Comparison of ENCODE assay signal across 27 cellular contexts in the genomic region with DNA sequence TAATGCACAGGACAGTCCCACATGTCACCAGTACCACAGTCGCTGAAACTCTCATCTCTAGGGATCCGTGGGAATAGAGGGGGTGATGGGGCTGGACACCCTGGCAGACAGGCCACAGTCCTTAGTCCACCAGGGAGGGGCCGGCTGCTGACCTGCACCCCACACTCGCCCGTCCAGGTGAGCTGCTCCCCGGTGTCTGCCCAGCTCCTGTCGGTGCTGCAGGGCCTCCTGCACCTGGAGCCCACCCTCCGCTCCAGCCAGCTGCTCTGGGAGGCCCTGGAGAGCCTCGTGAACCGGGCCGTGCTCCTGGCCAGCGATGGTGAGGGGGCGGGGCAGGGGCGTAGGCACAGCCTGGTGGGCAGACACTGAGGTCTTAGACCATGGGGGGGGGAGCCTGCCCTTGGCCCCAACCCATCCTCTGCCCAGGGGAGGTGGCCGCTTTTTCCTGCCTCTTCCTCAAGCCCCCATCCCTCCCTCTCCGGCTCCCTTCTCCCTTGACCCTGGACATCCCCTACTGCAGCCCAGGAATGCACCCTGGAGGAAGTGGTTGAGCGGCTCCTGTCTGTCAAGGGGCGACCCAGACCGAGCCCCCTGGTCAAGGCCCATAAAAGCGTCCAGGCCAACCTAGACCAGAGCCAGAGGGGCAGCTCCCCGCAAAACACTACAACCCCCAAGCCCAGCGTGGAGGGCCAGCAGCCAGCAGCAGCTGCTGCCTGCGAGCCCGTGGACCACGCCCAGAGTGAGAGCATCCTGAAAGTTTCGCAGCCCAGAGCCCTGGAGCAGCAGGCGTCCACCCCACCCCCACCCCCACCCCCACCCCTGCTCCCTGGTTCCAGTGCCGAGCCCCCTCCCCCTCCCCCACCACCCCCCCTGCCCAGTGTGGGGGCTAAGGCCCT. TPM values are rescaled to one million over a fixed set of nuclear protein-coding genes. Genes with fewer than 3 reads are reported as not detected.
DNase-seq lines count a peak whose midpoint lies in the region; ATAC-seq and TF ChIP-seq lines count a peak whose summit lies in the region.
"Had no signal": no experiment of that assay in that cellular context is flagged by ENCODE, and none has a peak within 500 bp of the region (broad histone marks: within the 10 kb centered on the region; RNA-seq: fewer than 3 reads in every experiment).

No MANE protein-coding gene starts in this region.

- H3K14ac ChIP-seq in IMR-90 (replicated peaks; ENCODE audit: low read depth, low read length), result no peak overlapping the region

- no peak overlapping the region for H3K56ac ChIP-seq in IMR-90 (ENCODE audit: extremely low read depth, insufficient read depth, low read length)

- no peak overlapping the region for H3K27ac Mint-ChIP-seq in stimulated activated effector memory CD8-positive, alpha-beta T cell treated with anti-CD3 and anti-CD28 coated beads, Interleukin-12 subunit alpha, Interleukin-12 subunit beta, amount 100 ng/mL, for 72 hours
- H3K27ac Mint-ChIP-seq in Calu3 (ENCODE audit: unreplicated experiment), result no peak overlapping the region
- H3K27ac Mint-ChIP-seq: activated T-cell treated with anti-CD3 and anti-CD28 coated beads, Interleukin-2, amount 50 U/mL, for 72 hours; brain; CD4-positive, alpha-beta memory T cell; nephron progenitor cell had no signal

- no peak overlapping the region for H3K4ac ChIP-seq in IMR-90 (ENCODE audit: low read depth, low read length)

- H2BK5ac ChIP-seq in IMR-90 (ENCODE audit: low read depth, low read length, poor library complexity, severe bottlenecking), result no peak overlapping the region

- H3K9ac ChIP-seq in IMR-90 (ENCODE audit: low read depth, low read length), result no peak overlapping the region

- CTCF ChIA-PET in IMR-90 (lab: Yijun Ruan, JAX), result no interaction called here
- CTCF ChIA-PET in Calu3 (lab: Charles Lee), result interaction anchor here (0.6 kb wide), 1 partner anchor 213 kb away, joined by 3 read pairs; no protein-coding TSS in a partner anchor

- H3K36me3 ChIP-seq in BE2C, result peaks cover 23% of the 10 kb centered on the region
- H3K36me3 ChIP-seq in IMR-90 (ENCODE audit: control insufficient read depth, insufficient read depth, low read length), result peaks cover 66% of the 10 kb centered on the region
- H3K36me3 ChIP-seq: ovary had no signal

- POLR2A ChIA-PET in IMR-90 (lab: Charles Lee; ENCODE audit: unreplicated experiment), result no interaction called here

- H2AFZ ChIP-seq in IMR-90 (replicated peaks; ENCODE audit: low read length, poor library complexity), result peak overlapping the region; percentile 14

- no peak overlapping the region for H3K23ac ChIP-seq in IMR-90 (ENCODE audit: low read depth, low read length)

- DNase-seq in 8988T (peak; percentile 79), BE2C (peak; percentile 65), IMR-90 (no peak), foreskin fibroblast (peak; percentile 24 to 67), kidney tubule cell (ENCODE audit: low spot score) (no peak), posterior vena cava (ENCODE audit: low spot score) (no peak), Calu3 (no peak)
- no peak for DNase-seq in stimulated activated effector memory CD8-positive, alpha-beta T cell treated with anti-CD3 and anti-CD28 coated beads, Interleukin-12 subunit alpha, Interleukin-12 subunit beta, amount 100 ng/mL, for 72 hours (ENCODE audit: low spot score in 2 of 2)
- DNase-seq: activated CD4-positive, alpha-beta T cell treated with anti-CD3 and anti-CD28 coated beads, Interleukin-2, amount 50 U/mL, for 4 hours; activated naive CD4-positive, alpha-beta T cell; activated T-cell treated with anti-CD3 and anti-CD28 coated beads, Interleukin-2, amount 50 U/mL, for 72 hours; adrenal gland; CD4-positive, alpha-beta memory T cell; cerebellar nuclear complex; DMS79; GF-D8; HCEC 1CT; KBM-7; MG63; NCI-H2171 treated with DMSO at 0.1 percent for 48 hours; NCI-H524; nephron progenitor cell; ovary; spleen; T-helper 1 cell had no signal

- TF ChIP-seq RAD21 in IMR-90 (IDR thresholded peaks at IDR 0.05; ENCODE audit: low read length), result no peak

- H3K36me3 Mint-ChIP-seq in stimulated activated effector memory CD8-positive, alpha-beta T cell treated with anti-CD3 and anti-CD28 coated beads, Interleukin-12 subunit alpha, Interleukin-12 subunit beta, amount 100 ng/mL, for 72 hours, result peaks cover 8% of the 10 kb centered on the region
- H3K36me3 Mint-ChIP-seq in Calu3 (ENCODE audit: insufficient read depth, unreplicated experiment), result peaks cover 71% of the 10 kb centered on the region

- H3K27me3 Mint-ChIP-seq in Calu3 (ENCODE audit: unreplicated experiment), result no peaks in the 10 kb centered on the region
- H3K27me3 Mint-ChIP-seq: brain; CD4-positive, alpha-beta memory T cell had no signal

- no peaks in the 10 kb centered on the region for H3K9me3 Mint-ChIP-seq in stimulated activated effector memory CD8-positive, alpha-beta T cell treated with anti-CD3 and anti-CD28 coated beads, Interleukin-12 subunit alpha, Interleukin-12 subunit beta, amount 100 ng/mL, for 72 hours
- no peaks in the 10 kb centered on the region for H3K9me3 Mint-ChIP-seq in Calu3 (ENCODE audit: low read depth, unreplicated experiment)
- H3K9me3 Mint-ChIP-seq: activated T-cell treated with anti-CD3 and anti-CD28 coated beads, Interleukin-2, amount 50 U/mL, for 72 hours; CD4-positive, alpha-beta memory T cell had no signal

- H3K4me1 ChIP-seq in BE2C (peaks cover 3% of the 10 kb centered on the region), IMR-90 (ENCODE audit: control insufficient read depth, insufficient read depth, low read length) (peaks cover 4% of the 10 kb centered on the region; the same call in 1 of the 2 replicates)
- H3K4me1 ChIP-seq: adrenal gland had no signal

- H2BK120ac ChIP-seq in IMR-90 (ENCODE audit: low read depth, low read length), result no peak overlapping the region

- no peak overlapping the region for H2BK15ac ChIP-seq in IMR-90 (ENCODE audit: low read depth, low read length)

- no peaks in the 10 kb centered on the region for H3K9me3 ChIP-seq in BE2C
- no peaks in the 10 kb centered on the region for H3K9me3 ChIP-seq in IMR-90 (ENCODE audit: control insufficient read depth, insufficient read depth, low read length)
- H3K9me3 ChIP-seq: adrenal gland, MG63, ovary, right atrium auricular region, spleen had no signal

- no peak overlapping the region for H2BK20ac ChIP-seq in IMR-90 (ENCODE audit: low read depth, low read length)

- no peak overlapping the region for H3K4me2 ChIP-seq in IMR-90 (ENCODE audit: low read depth, low read length)

- H2AK9ac ChIP-seq in IMR-90 (replicated peaks; ENCODE audit: low read depth, low read length, poor library complexity), result peak overlapping the region; percentile 85

- no peak overlapping the region for H4K5ac ChIP-seq in IMR-90 (ENCODE audit: low read depth, low read length)

- no peak overlapping the region for H3K4me3 Mint-ChIP-seq in stimulated activated effector memory CD8-positive, alpha-beta T cell treated with anti-CD3 and anti-CD28 coated beads, Interleukin-12 subunit alpha, Interleukin-12 subunit beta, amount 100 ng/mL, for 72 hours
- H3K4me3 Mint-ChIP-seq in Calu3 (ENCODE audit: low read depth, unreplicated experiment), result no peak overlapping the region
- H3K4me3 Mint-ChIP-seq: activated T-cell treated with anti-CD3 and anti-CD28 coated beads, Interleukin-2, amount 50 U/mL, for 72 hours; brain; CD4-positive, alpha-beta memory T cell; nephron progenitor cell had no signal

- in situ Hi-C loops in IMR-90 (cut with MboI; ENCODE audit: low sequenced_read_pairs), result loop anchor here (5.0 kb wide), 1 partner anchor 50 kb away; no protein-coding TSS in a partner anchor

- H3K4me3 ChIP-seq in BE2C (ENCODE audit: low read depth, low read length), result no peak overlapping the region
- no peak overlapping the region for H3K4me3 ChIP-seq in IMR-90 (ENCODE audit: insufficient read depth, low read depth, low read length)
- H3K4me3 ChIP-seq in foreskin fibroblast (ENCODE audit: low read depth in 1 of 2, low read length in 2 of 2), result no peak overlapping the region
- H3K4me3 ChIP-seq: adrenal gland, MG63, ovary, right atrium auricular region, spleen had no signal

- no peak for TF ChIP-seq CTCF in BE2C (IDR thresholded peaks at IDR 0.05; ENCODE audit: low read depth, low read length)
- TF ChIP-seq CTCF in IMR-90 (conservative IDR thresholded peaks at IDR 0.05; ENCODE audit: low read depth, low read length), result no peak
- no peak for TF ChIP-seq CTCF in foreskin fibroblast (IDR thresholded peaks at IDR 0.05; ENCODE audit: low read depth, low read length)
- no peak for TF ChIP-seq CTCF in Calu3 (IDR thresholded peaks at IDR 0.05; ENCODE audit: unreplicated experiment)

- no peaks in the 10 kb centered on the region for H3K9me1 ChIP-seq in IMR-90 (ENCODE audit: insufficient read depth, low read length)

- 51% methylated on average over 4 of the region's 28 CpGs; no CpG with 5 or more reads in 1 of the 2 experiments for WGBS in IMR-90 (ENCODE audit: extremely low coverage in 2 of 2, insufficient read length in 1 of 2), 2 experiments

- TF ChIP-seq POLR2A in IMR-90 (IDR thresholded peaks at IDR 0.05; ENCODE audit: low read depth, low read length), result no peak

- peak; percentile 25 for ATAC-seq in IMR-90 (ENCODE audit: low read depth)
- ATAC-seq in stimulated activated effector memory CD8-positive, alpha-beta T cell treated with anti-CD3 and anti-CD28 coated beads, Interleukin-12 subunit alpha, Interleukin-12 subunit beta, amount 100 ng/mL, for 72 hours, result no peak
- ATAC-seq: activated T-cell treated with anti-CD3 and anti-CD28 coated beads, Interleukin-2, amount 50 U/mL, for 72 hours had no signal

- peaks cover 6% of the 10 kb centered on the region for H3K4me1 Mint-ChIP-seq in stimulated activated effector memory CD8-positive, alpha-beta T cell treated with anti-CD3 and anti-CD28 coated beads, Interleukin-12 subunit alpha, Interleukin-12 subunit beta, amount 100 ng/mL, for 72 hours
- H3K4me1 Mint-ChIP-seq in Calu3 (ENCODE audit: low read depth, unreplicated experiment), result no peaks in the 10 kb centered on the region

- H3K27me3 ChIP-seq in BE2C (no peaks in the 10 kb centered on the region), IMR-90 (ENCODE audit: control insufficient read depth, insufficient read depth, low read length) (no peaks in the 10 kb centered on the region)
- H3K27me3 ChIP-seq: adrenal gland, MG63, ovary, right atrium auricular region, spleen had no signal

- H3K18ac ChIP-seq in IMR-90 (ENCODE audit: low read depth, low read length), result no peak overlapping the region

- dilution Hi-C loops in IMR-90 (cut with HindIII; ENCODE audit: low sequenced_read_pairs, unreplicated experiment), result no loop called here

- H3K79me1 ChIP-seq in IMR-90 (ENCODE audit: low read depth in 1 of 2, low read length in 2 of 2), result peaks cover 5 to 23% of the 10 kb centered on the region in 2 experiments; a peak in 1 of 4 replicates

- H4K20me1 ChIP-seq in IMR-90 (ENCODE audit: insufficient read depth, low read length), result peaks cover 32% of the 10 kb centered on the region

- intact Hi-C loops in IMR-90 (cut with micrococcal nuclease) (no loop called here), posterior vena cava (cut with DNase I) (loop anchor here (2.0 to 5.0 kb wide), 2 partner anchors 50 to 56 kb away; no protein-coding TSS in a partner anchor), Calu3 (cut with micrococcal nuclease; ENCODE audit: unreplicated experiment) (loop anchor here (5.0 kb wide), 1 partner anchor 40 kb away; no protein-coding TSS in a partner anchor)

- H3K27ac ChIP-seq in IMR-90 (ENCODE audit: insufficient read depth, low read length), result no peak overlapping the region
- H3K27ac ChIP-seq: adrenal gland, ovary, right atrium auricular region, spleen had no signal

- BruUV-seq in IMR-90 (replicated peaks; lab: Mats Ljungman, UMichigan) (no TSS peak), Calu3 (replicated peaks; lab: Mats Ljungman, UMichigan) (no TSS peak)

- no peak overlapping the region for H4K8ac ChIP-seq in IMR-90 (ENCODE audit: low read depth in 2 of 2, low read length in 2 of 2)

- no peak overlapping the region for H4K91ac ChIP-seq in IMR-90 (ENCODE audit: insufficient read depth, low read depth, low read length)

- H2AK5ac ChIP-seq in IMR-90 (ENCODE audit: low read depth, low read length), result no peak overlapping the region

RNA-seq across cellular contexts. Expression of gene ADSS1, which starts 17.0 kb away (rescaled TPM):
- 1.5 TPM for polyA plus RNA-seq in BE2C (2012; ENCODE audit: insufficient read depth, insufficient read length, low read depth)
- total RNA-seq in IMR-90 (2012; rRNA removed), result 1.8 and 2.5 TPM in 2 replicates
- 3.9 and 5.2 TPM in 2 replicates for polyA plus RNA-seq in IMR-90 (2012; rRNA removed)
- 5.9 and 6.5 TPM in 2 replicates for polyA plus RNA-seq in IMR-90 (2012; cell fraction: cytosol; rRNA removed)
- polyA plus RNA-seq in IMR-90 (2012; cell fraction: nucleus; rRNA removed; ENCODE audit: low replicate concordance), result 28.6 and 32.1 TPM in 2 replicates
- 10 to 100 TPM in 1 of 2 donors, 1 to 10 TPM in 1; 8.2 to 10.2 TPM for total RNA-seq in posterior vena cava
- 8.6 and 10.0 TPM in 2 replicates for total RNA-seq in Calu3 (2022)

RNA-seq across cellular contexts. Expression of gene INF2, which starts 17.6 kb away (rescaled TPM):
- polyA plus RNA-seq in BE2C (2012; ENCODE audit: insufficient read depth, insufficient read length, low read depth), result 133 TPM
- total RNA-seq in IMR-90 (2012; rRNA removed) (16.8 and 20.0 TPM in 2 replicates), posterior vena cava (10 to 100 TPM; 70.5 to 78.7 TPM), Calu3 (2022) (208 and 220 TPM in 2 replicates)
- polyA plus RNA-seq in IMR-90 (2012; rRNA removed), result 62.1 and 76.2 TPM in 2 replicates
- polyA plus RNA-seq in IMR-90 (2012; cell fraction: cytosol; rRNA removed), result 39.3 and 68.1 TPM in 2 replicates
- polyA plus RNA-seq in IMR-90 (2012; cell fraction: nucleus; rRNA removed; ENCODE audit: low replicate concordance), result 179 and 366 TPM in 2 replicates

RNA-seq across cellular contexts. Expression of gene SIVA1, which starts 46.0 kb away (rescaled TPM):
- polyA plus RNA-seq in BE2C (2012; ENCODE audit: insufficient read depth, insufficient read length, low read depth), result 407 TPM
- total RNA-seq in IMR-90 (2012; rRNA removed), result 132 and 166 TPM in 2 replicates
- 184 and 248 TPM in 2 replicates for polyA plus RNA-seq in IMR-90 (2012; rRNA removed)
- 392 and 403 TPM in 2 replicates for polyA plus RNA-seq in IMR-90 (2012; cell fraction: cytosol; rRNA removed)
- polyA plus RNA-seq in IMR-90 (2012; cell fraction: nucleus; rRNA removed; ENCODE audit: low replicate concordance), result 69.2 and 188 TPM in 2 replicates
- 10 to 100 TPM; 58.3 to 66.1 TPM for total RNA-seq in posterior vena cava
- total RNA-seq in Calu3 (2022), result 72.3 and 73.3 TPM in 2 replicates

Comparison
In these comparisons a context has a peak if more than half of its experiments do, and no peak if none do; other contexts are left out.
1. DNase-seq: peak in 8988T (single experiment), BE2C (single experiment) and foreskin fibroblast (2 of 2); none in IMR-90 (single experiment), stimulated activated effector memory CD8-positive, alpha-beta T cell treated with anti-CD3 and anti-CD28 coated beads, Interleukin-12 subunit alpha, Interleukin-12 subunit beta, amount 100 ng/mL, for 72 hours (0 of 2), kidney tubule cell (single experiment), posterior vena cava (single experiment) and Calu3 (single experiment).